Comparison of ENCODE assay signal across 8 cellular contexts in the genomic region with DNA sequence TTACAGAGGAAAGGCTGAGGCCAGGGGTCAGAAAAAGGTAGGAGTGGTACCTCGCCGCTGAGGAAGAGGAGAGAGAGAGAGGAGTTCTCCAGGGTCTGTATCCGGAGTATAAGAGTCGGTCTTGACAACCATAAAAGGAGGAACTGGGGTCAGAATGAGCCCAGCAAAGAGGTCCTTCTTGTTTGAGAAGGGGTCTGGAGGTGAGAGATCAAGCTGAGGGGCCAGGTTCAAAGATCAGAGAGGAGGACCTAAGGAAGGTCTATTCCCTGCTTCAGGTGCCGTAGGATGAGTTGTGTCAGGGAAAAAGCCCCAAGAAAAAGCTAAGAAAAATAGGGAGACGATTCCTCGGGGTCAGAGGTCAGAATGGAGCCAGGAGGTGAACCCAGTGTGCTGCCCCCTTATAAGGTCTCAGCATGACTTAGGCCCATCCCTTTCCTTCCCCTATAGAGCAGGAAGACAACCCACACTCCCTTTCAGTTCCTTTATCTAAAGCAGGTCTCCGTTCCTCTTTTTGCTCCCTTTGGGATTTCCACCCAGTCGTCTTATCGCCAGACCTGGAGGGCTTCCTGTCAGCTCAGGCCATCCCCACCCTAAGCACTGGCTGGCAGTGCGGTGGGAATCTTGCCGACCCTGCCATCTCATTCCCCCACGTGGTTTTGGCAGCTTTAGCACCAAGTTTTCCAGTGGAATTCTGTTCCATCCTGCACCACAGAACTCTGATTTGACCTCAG. TPM values are rescaled to one million over a fixed set of nuclear protein-coding genes. Genes with fewer than 3 reads are reported as not detected.
DNase-seq lines count a peak whose midpoint lies in the region; ATAC-seq and TF ChIP-seq lines count a peak whose summit lies in the region.

No MANE protein-coding gene starts in this region.

- ATAC-seq in GM23338 (peak; percentile 6; the same call in 2 of the 3 replicates), memory B cell (ENCODE audit: low read depth) (peak; percentile 49)

- peaks cover 8% of the 10 kb centered on the region for H3K27me3 Mint-ChIP-seq in GM23338 (ENCODE audit: insufficient read depth, low read depth, poor library complexity)
- H3K27me3 Mint-ChIP-seq in chondrocyte (ENCODE audit: low read depth): no peaks in the 10 kb centered on the region
- H3K27me3 Mint-ChIP-seq in memory B cell: no peaks in the 10 kb centered on the region

- H3K27ac Mint-ChIP-seq in GM23338 (peak overlapping the region; percentile 87), chondrocyte (ENCODE audit: unreplicated experiment) (peak overlapping the region; percentile 84), memory B cell (peak overlapping the region; percentile 86)

- H3F3A ChIP-seq in GM23338 (replicated peaks; ENCODE audit: low read depth): no peaks in the 10 kb centered on the region
- H3F3A ChIP-seq in OCI-LY1 (ENCODE audit: insufficient read depth, low read length): no peaks in the 10 kb centered on the region

- peaks cover 45 to 55% (median 48%) of the 10 kb centered on the region in 11 experiments for H4K20me1 ChIP-seq in BLaER1 treated with 17β-estradiol and CSF1 and Interleukin-3, amounts not matched to agents 10 nM and 100 nM
- H4K20me1 ChIP-seq in GM23338 (replicated peaks; ENCODE audit: insufficient read depth): no peaks in the 10 kb centered on the region
- no peaks in the 10 kb centered on the region for H4K20me1 ChIP-seq in OCI-LY1 (ENCODE audit: insufficient read depth, low read length)

- peaks cover 43 to 47% (median 44%) of the 10 kb centered on the region in 11 experiments for H3K36me3 ChIP-seq in BLaER1 treated with 17β-estradiol and CSF1 and Interleukin-3, amounts not matched to agents 10 nM and 100 nM
- H3K36me3 ChIP-seq in GM23338 (ENCODE audit: insufficient read depth) (peaks cover 11% of the 10 kb centered on the region; the same call in 1 of the 2 replicates), OCI-LY1 (ENCODE audit: insufficient read depth, low read length) (peaks cover 25% of the 10 kb centered on the region; the same call in 1 of the 2 replicates), vagina (peaks cover 0 to 35% of the 10 kb centered on the region in 2 donors)

- no peaks in the 10 kb centered on the region for H3K9me3 ChIP-seq in BLaER1 treated with 17β-estradiol and CSF1 and Interleukin-3, amounts not matched to agents 10 nM and 100 nM (replicated peaks in 1 of 11)
- no peaks in the 10 kb centered on the region for H3K9me3 ChIP-seq in OCI-LY1 (ENCODE audit: low read length)
- H3K9me3 ChIP-seq in vagina: no peaks in the 10 kb centered on the region

- H3K9me3 Mint-ChIP-seq in GM23338 (no peaks in the 10 kb centered on the region), chondrocyte (ENCODE audit: low read depth) (no peaks in the 10 kb centered on the region), memory B cell (no peaks in the 10 kb centered on the region)

- peaks cover 22% of the 10 kb centered on the region for H3K36me3 Mint-ChIP-seq in GM23338 (ENCODE audit: low read depth)
- peaks cover 11% of the 10 kb centered on the region for H3K36me3 Mint-ChIP-seq in chondrocyte (ENCODE audit: low read depth)
- peaks cover 12% of the 10 kb centered on the region for H3K36me3 Mint-ChIP-seq in memory B cell

- H3K4me2 ChIP-seq in BLaER1 treated with 17β-estradiol and CSF1 and Interleukin-3, amounts not matched to agents 10 nM and 100 nM: peak overlapping the region; percentile 80 to 98 (median 88)
- H3K4me2 ChIP-seq in GM23338 (peak overlapping the region; percentile 92), OCI-LY1 (ENCODE audit: low read length) (peak overlapping the region; percentile 81)

- TF ChIP-seq CTCF in GM23338 (conservative IDR thresholded peaks at IDR 0.05; ENCODE audit: low read depth in 2 of 2): no peak
- TF ChIP-seq CTCF in OCI-LY1 (IDR thresholded peaks at IDR 0.05; ENCODE audit: low read length): no peak
- no peak for TF ChIP-seq CTCF in chondrocyte (IDR thresholded peaks at IDR 0.05)
- no peak for TF ChIP-seq CTCF in vagina (IDR thresholded peaks at IDR 0.05)

- H3K27ac ChIP-seq in BLaER1 treated with 17β-estradiol and CSF1 and Interleukin-3, amounts not matched to agents 10 nM and 100 nM: peak overlapping the region; percentile 84 to 96 (median 93)
- H3K27ac ChIP-seq in GM23338 (ENCODE audit: low read depth) (no peak overlapping the region), OCI-LY1 (ENCODE audit: low read depth, low read length, poor library complexity, severe bottlenecking) (no peak overlapping the region), vagina (peak overlapping the region; percentile 69)

- peak overlapping the region; percentile 30; the same call in 1 of the 2 replicates for H2AFZ ChIP-seq in GM23338
- H2AFZ ChIP-seq in OCI-LY1 (ENCODE audit: low read length): no peak overlapping the region

- no peaks in the 10 kb centered on the region for H3K27me3 ChIP-seq in BLaER1 treated with 17β-estradiol and CSF1 and Interleukin-3, amounts not matched to agents 10 nM and 100 nM
- H3K27me3 ChIP-seq in GM23338 (ENCODE audit: insufficient read depth): no peaks in the 10 kb centered on the region
- no peaks in the 10 kb centered on the region for H3K27me3 ChIP-seq in OCI-LY1 (ENCODE audit: insufficient read depth, low read length)
- H3K27me3 ChIP-seq in vagina: no peaks in the 10 kb centered on the region

- H3K4me1 ChIP-seq in BLaER1 treated with 17β-estradiol and CSF1 and Interleukin-3, amounts not matched to agents 10 nM and 100 nM: peaks cover 12 to 51% (median 38%) of the 10 kb centered on the region in 10 experiments
- H3K4me1 ChIP-seq in GM23338 (ENCODE audit: insufficient read depth) (0 out of 2 replicates have a peak, but pooled peaks cover 5% of the 10 kb centered on the region), OCI-LY1 (ENCODE audit: insufficient read depth, low read length, severe bottlenecking) (peaks cover 29% of the 10 kb centered on the region), vagina (peaks cover 31% of the 10 kb centered on the region)

- peak overlapping the region; percentile 88 to 99 (median 96) for H3K4me3 ChIP-seq in BLaER1 treated with 17β-estradiol and CSF1 and Interleukin-3, amounts not matched to agents 10 nM and 100 nM
- H3K4me3 ChIP-seq in GM23338: peak overlapping the region; percentile 94
- H3K4me3 ChIP-seq in OCI-LY1 (ENCODE audit: low read depth, low read length, poor library complexity, severe bottlenecking): peak overlapping the region; percentile 88
- H3K4me3 ChIP-seq in vagina: peak overlapping the region; percentile 89 to 97

- peak; percentile 16 for DNase-seq in GM23338 (ENCODE audit: low spot score)
- no peak for DNase-seq in chondrocyte (ENCODE audit: low spot score)
- DNase-seq in memory B cell (ENCODE audit: low spot score in 2 of 2): peak; percentile 24 to 35
- no peak for DNase-seq in vagina (ENCODE audit: extremely low spot score in 2 of 2)
- no peak for DNase-seq in epidermal melanocyte (ENCODE audit: insufficient read length, low spot score)
- no peak for DNase-seq in activated gamma-delta T cell (lab: John Stamatoyannopoulos, UW)

- H3K4me3 Mint-ChIP-seq in GM23338 (peak overlapping the region; percentile 99), chondrocyte (ENCODE audit: unreplicated experiment) (peak overlapping the region; percentile 95), memory B cell (peak overlapping the region; percentile 81)

- H3K9me2 ChIP-seq in GM23338 (ENCODE audit: insufficient read depth): no peaks in the 10 kb centered on the region
- H3K9me2 ChIP-seq in OCI-LY1 (ENCODE audit: low read depth, low read length): no peaks in the 10 kb centered on the region

- H3K4me1 Mint-ChIP-seq in GM23338: peaks cover 5% of the 10 kb centered on the region; the same call in 2 of the 3 replicates
- peaks cover 17% of the 10 kb centered on the region for H3K4me1 Mint-ChIP-seq in chondrocyte (ENCODE audit: low read depth)
- peaks cover 34% of the 10 kb centered on the region for H3K4me1 Mint-ChIP-seq in memory B cell

- peak overlapping the region; percentile 87 to 96 (median 91) for H3K9ac ChIP-seq in BLaER1 treated with 17β-estradiol and CSF1 and Interleukin-3, amounts not matched to agents 10 nM and 100 nM
- peak overlapping the region; percentile 80 for H3K9ac ChIP-seq in OCI-LY1 (ENCODE audit: low read length)

- intact Hi-C loops in vagina (cut with DNase I): no loop called here

- TF ChIP-seq POLR2A in vagina (IDR thresholded peaks at IDR 0.05): no peak

- peaks cover 25% of the 10 kb centered on the region for H3K79me2 ChIP-seq in GM23338 (replicated peaks; ENCODE audit: insufficient read depth)
- no peaks in the 10 kb centered on the region for H3K79me2 ChIP-seq in OCI-LY1 (ENCODE audit: insufficient read depth, low read length)

TF ChIP-seq in GM23338, 12 proteins besides CTCF, POLR2A, EP300 and RAD21 (continues in another document):
- no peak for TF ChIP-seq EZH2phosphoT487 (IDR thresholded peaks at IDR 0.05; ENCODE audit: unreplicated experiment)
- TF ChIP-seq POLR2AphosphoS5 (IDR thresholded peaks at IDR 0.05; ENCODE audit: low read depth): no peak

RNA-seq across cellular contexts. Expression of a gene that starts 0.7 kb away (rescaled TPM):
- 48.9 and 54.3 TPM in 2 replicates for total RNA-seq in GM23338 (2014; rRNA removed; shearing (Covaris generic))
- polyA plus RNA-seq in GM23338 (2016; fragmentation: Nextera tagmentation; extraction: Ambion mirVana): 32.8 and 34.4 TPM in 2 replicates
- total RNA-seq in chondrocyte: 17.1 to 22.2 TPM (median 19.1 TPM) in 3 replicates
- 25.8 TPM for total RNA-seq in vagina

RNA-seq across cellular contexts. Expression of a gene that starts 53.7 kb away (rescaled TPM):
- total RNA-seq in GM23338 (2014; rRNA removed; shearing (Covaris generic)): 7.8 and 8.8 TPM in 2 replicates
- polyA plus RNA-seq in GM23338 (2016; fragmentation: Nextera tagmentation; extraction: Ambion mirVana): 6.2 and 7.0 TPM in 2 replicates
- total RNA-seq in chondrocyte: not detected in 3 replicates
- total RNA-seq in vagina: not detected

Comparison
In these comparisons a context has a peak if more than half of its experiments do, and no peak if none do; other contexts are left out.
1. H3K27ac ChIP-seq: peak in BLaER1 treated with 17β-estradiol and CSF1 and Interleukin-3, amounts not matched to agents 10 nM and 100 nM (11 of 11) and vagina (single experiment); none in GM23338 (single experiment) and OCI-LY1 (single experiment).
2. DNase-seq: peak in GM23338 (single experiment) and memory B cell (2 of 2); none in chondrocyte (single experiment), vagina (0 of 2), epidermal melanocyte (single experiment) and activated gamma-delta T cell (single experiment).
3. Peak in every context shown above with its lines, with median percentiles within 50 percentile points of each other: H3K4me2 ChIP-seq, H3K4me3 ChIP-seq, H3K27ac Mint-ChIP-seq and H3K4me3 Mint-ChIP-seq.